8 cellular contexts compared by ENCODE assay signal in genomic region chr22:33210129-33210784, GRCh38.
DNase-seq lines count a peak whose midpoint lies in the region; ATAC-seq and TF ChIP-seq lines count a peak whose summit lies in the region.

No MANE protein-coding gene starts in this region.

- H3K4me3 ChIP-seq in AG04449 (ENCODE audit: low read depth, low read length) (no peak overlapping the region), heart right ventricle (no peak overlapping the region)

- no peaks in the 10 kb centered on the region for H3K4me1 ChIP-seq in heart right ventricle

- H3K36me3 ChIP-seq in heart right ventricle: no peaks in the 10 kb centered on the region

- TF ChIP-seq CTCF in AG04449 (IDR thresholded peaks at IDR 0.05; ENCODE audit: insufficient read depth, low read length, missing control alignments) (peak; percentile 51), GM12872 (IDR thresholded peaks at IDR 0.05; ENCODE audit: insufficient read depth, low read depth, low read length) (peak; percentile 77), VCaP (conservative IDR thresholded peaks at IDR 0.05) (peak; percentile 88), heart right ventricle (IDR thresholded peaks at IDR 0.05) (peak in 7 of 9 donors; percentile 49 to 64 (median 59))

- peaks cover 0 to 26% (median 4%) of the 10 kb centered on the region in 7 donors for H3K27me3 ChIP-seq in heart right ventricle

- intact Hi-C loops in heart right ventricle (cut with DNase I): no loop called here

- no peak overlapping the region for H3K27ac ChIP-seq in VCaP
- H3K27ac ChIP-seq in heart right ventricle: no peak overlapping the region

- POLR2A ChIA-PET in AG04449 (lab: Yijun Ruan, JAX): no interaction called here

- WGBS in heart right ventricle, 2 donors: 43 to 48% methylated on average over 19 of the region's 19 CpGs

- H3K9me3 ChIP-seq in heart right ventricle: no peaks in the 10 kb centered on the region

- CTCF ChIA-PET in AG04449 (lab: Yijun Ruan, JAX): interaction anchor here (0.6 to 2.4 kb wide), 10 partner anchors 9 to 945 kb away, joined by 3 to 17 read pairs (median 3); no protein-coding TSS in a partner anchor

- ATAC-seq in heart right ventricle (peak in 6 of 8 donors; percentile 47 to 74 (median 56)), GM19452 (IDR thresholded peaks at IDR 0.05; ENCODE audit: unreplicated experiment) (no peak), HG03521 (IDR thresholded peaks at IDR 0.05; ENCODE audit: unreplicated experiment) (no peak)

- DNase-seq in AG04449 (ENCODE audit: low read depth, low spot score): no peak
- DNase-seq in NCI-H146 (lab: John Stamatoyannopoulos, UW): peak; percentile 59
- DNase-seq in heart right ventricle: peak in 1 of 2 donors; percentile 8
- DNase-seq in stimulated activated CD4-positive, alpha-beta T cell treated with anti-CD3 and anti-CD28 coated beads, Interleukin-4, amount 100 ng/mL, for 48 hours (ENCODE audit: low read depth in 2 of 2): peak; percentile 2

Comparison
In these comparisons a context has a peak if more than half of its experiments do, and no peak if none do; other contexts are left out.
1. ATAC-seq: peak in heart right ventricle (6 of 8); none in GM19452 (single experiment) and HG03521 (single experiment).
2. Peak in every context shown above with its lines, with median percentiles within 50 percentile points of each other: CTCF ChIP-seq.